ENCODE assay signal across 23 cellular contexts in genomic region chr12:119711693-119712092, GRCh38. TPM values are rescaled to one million over a fixed set of nuclear protein-coding genes. Genes with fewer than 3 reads are reported as not detected.
A peak's percentile ranks its signal among the peaks of the same experiment; 100 is the strongest.
DNase-seq lines count a peak whose midpoint lies in the region; ATAC-seq and TF ChIP-seq lines count a peak whose summit lies in the region.
"Had no signal": no experiment of that assay in that cellular context is flagged by ENCODE, and none has a peak within 500 bp of the region (broad histone marks: within the 10 kb centered on the region; RNA-seq: fewer than 3 reads in every experiment).

No MANE protein-coding gene starts in this region.

- intact Hi-C loops in Calu3 (cut with micrococcal nuclease; ENCODE audit: unreplicated experiment) (loop anchor here (2.0 kb wide), 1 partner anchor 41 kb away; no protein-coding TSS in a partner anchor), A673 (cut with micrococcal nuclease; ENCODE audit: unreplicated experiment) (no loop called here)

- H3K27me3 ChIP-seq in duodenal mucosa (ENCODE audit: control insufficient read depth in 1 of 2, insufficient read depth in 2 of 2, low read length in 2 of 2) (no peaks in the 10 kb centered on the region), A673 (replicated peaks; ENCODE audit: insufficient read depth, low read depth, low read length, poor library complexity) (no peaks in the 10 kb centered on the region), MG63 (no peaks in the 10 kb centered on the region)
- H3K27me3 ChIP-seq: BLaER1 treated with 17β-estradiol and CSF1 and Interleukin-3, amounts not matched to agents 10 nM and 100 nM had no signal

- CTCF ChIA-PET in Calu3 (lab: Charles Lee) = interaction anchor here (1.1 to 1.3 kb wide), 3 partner anchors 17 to 277 kb away, joined by 3 read pairs; partner anchors contain the start of gene BICDL1
- CTCF ChIA-PET in WTC11 (lab: Charles Lee) = interaction anchor here (1.6 kb wide), 1 partner anchor 69 kb away, joined by 6 read pairs; no protein-coding TSS in a partner anchor
- CTCF ChIA-PET in A673 (lab: Charles Lee) = no interaction called here

- peaks cover 4 to 18% of the 10 kb centered on the region in 2 donors for H3K4me1 ChIP-seq in duodenal mucosa (ENCODE audit: control insufficient read depth in 1 of 2, insufficient read depth in 2 of 2, low read length in 2 of 2)
- no peaks in the 10 kb centered on the region for H3K4me1 ChIP-seq in A673 (ENCODE audit: insufficient read depth, low read length, poor library complexity, severe bottlenecking)
- H3K4me1 ChIP-seq: HAP-1 had no signal

- DNase-seq in Calu3 (no peak), WTC11 (ENCODE audit: low spot score) (no peak), A673 (ENCODE audit: low spot score) (no peak), MG63 (no peak), NCI-H1930 (lab: John Stamatoyannopoulos, UW) (no peak), pons (ENCODE audit: low spot score) (no peak)
- DNase-seq: AML-193; CD4-positive, alpha-beta T cell; COR-L47; GOT3; Karpas-422; MV-4-11; NCI-H1105 treated with DMSO at 0.1 percent for 48 hours; NCI-H146; NCI-H526 treated with DMSO at 0.1 percent for 48 hours; SHP77 had no signal

- TF ChIP-seq CTCF in Calu3 (IDR thresholded peaks at IDR 0.05; ENCODE audit: unreplicated experiment) = no peak
- no peak for TF ChIP-seq CTCF in WTC11 (IDR thresholded peaks at IDR 0.05)
- no peak for TF ChIP-seq CTCF in nephron (IDR thresholded peaks at IDR 0.05; ENCODE audit: unreplicated experiment in 3 of 3)
- no peak for TF ChIP-seq CTCF in A673 (conservative IDR thresholded peaks at IDR 0.05; ENCODE audit: low read depth, low read length)

- H3K4me1 Mint-ChIP-seq in Calu3 (ENCODE audit: low read depth, unreplicated experiment) (peaks cover 45% of the 10 kb centered on the region), WTC11 (no peaks in the 10 kb centered on the region), nephron (peaks cover 12% of the 10 kb centered on the region)

- peaks cover 34% of the 10 kb centered on the region for H3K36me3 Mint-ChIP-seq in Calu3 (ENCODE audit: insufficient read depth, unreplicated experiment)
- peaks cover 89% of the 10 kb centered on the region for H3K36me3 Mint-ChIP-seq in WTC11
- H3K36me3 Mint-ChIP-seq in nephron (ENCODE audit: low read depth) = peaks cover 75% of the 10 kb centered on the region

- ATAC-seq in WTC11 = no peak
- ATAC-seq: GM12878 had no signal

- POLR2A ChIA-PET in WTC11 (lab: Charles Lee) (interaction anchor here (0.6 kb wide), 1 partner anchor 263 kb away, joined by 3 read pairs; no protein-coding TSS in a partner anchor), A673 (lab: Charles Lee; ENCODE audit: low non-redundant PET) (no interaction called here)

- H3K4me3 Mint-ChIP-seq in Calu3 (ENCODE audit: low read depth, unreplicated experiment) (no peak overlapping the region), WTC11 (no peak overlapping the region), nephron (no peak overlapping the region)
- H3K4me3 Mint-ChIP-seq: CD4-positive, alpha-beta T cell had no signal

- H3K36me3 ChIP-seq in duodenal mucosa (ENCODE audit: control insufficient read depth in 1 of 2, insufficient read depth in 2 of 2, low read length in 2 of 2) (peaks cover 3 to 10% of the 10 kb centered on the region in 2 donors), A673 (ENCODE audit: insufficient read depth, low read length, poor library complexity, severe bottlenecking) (peaks cover 67% of the 10 kb centered on the region), MG63 (peaks cover 45% of the 10 kb centered on the region)

- H3K27me3 Mint-ChIP-seq in Calu3 (ENCODE audit: unreplicated experiment) = no peaks in the 10 kb centered on the region
- H3K27me3 Mint-ChIP-seq in WTC11 (ENCODE audit: low read depth) = no peaks in the 10 kb centered on the region
- H3K27me3 Mint-ChIP-seq in nephron (ENCODE audit: low read depth) = no peaks in the 10 kb centered on the region
- H3K27me3 Mint-ChIP-seq: CD4-positive, alpha-beta T cell had no signal

- H3K4me3 ChIP-seq in duodenal mucosa (ENCODE audit: low read depth in 1 of 2, low read length in 2 of 2) (no peak overlapping the region), A673 (ENCODE audit: low read depth, low read length, poor library complexity, severe bottlenecking) (no peak overlapping the region), MG63 (no peak overlapping the region)
- H3K4me3 ChIP-seq: BLaER1 treated with 17β-estradiol and CSF1 and Interleukin-3, amounts not matched to agents 10 nM and 100 nM; GM12878; HAP-1 had no signal

- no peak overlapping the region for H3K9ac ChIP-seq in duodenal mucosa (ENCODE audit: low read depth in 1 of 2, low read length in 2 of 2)
- H3K9ac ChIP-seq: BLaER1 treated with 17β-estradiol and CSF1 and Interleukin-3, amounts not matched to agents 10 nM and 100 nM had no signal

- H3K9me3 Mint-ChIP-seq in Calu3 (ENCODE audit: low read depth, unreplicated experiment) (no peaks in the 10 kb centered on the region), WTC11 (peaks cover 5% of the 10 kb centered on the region), nephron (no peaks in the 10 kb centered on the region)

- BruUV-seq in Calu3 (replicated peaks; lab: Mats Ljungman, UMichigan) = no TSS peak
- no TSS peak for BruUV-seq in A673 (replicated peaks; lab: Mats Ljungman, UMichigan)

- H3K27ac ChIP-seq in duodenal mucosa (ENCODE audit: low read depth, low read length) (peak overlapping the region; percentile 33), A673 (ENCODE audit: low read depth, low read length, poor library complexity, severe bottlenecking) (no peak overlapping the region)
- H3K27ac ChIP-seq: BLaER1 treated with 17β-estradiol and CSF1 and Interleukin-3, amounts not matched to agents 10 nM and 100 nM; HL-60; RWPE1 had no signal

- H3K27ac Mint-ChIP-seq in Calu3 (ENCODE audit: unreplicated experiment) = peak overlapping the region; percentile 40
- H3K27ac Mint-ChIP-seq in WTC11 = no peak overlapping the region
- peak overlapping the region; percentile 95 to 97 (median 96) for H3K27ac Mint-ChIP-seq in nephron
- H3K27ac Mint-ChIP-seq: CD4-positive, alpha-beta T cell had no signal

- H3K9me3 ChIP-seq in duodenal mucosa (ENCODE audit: control insufficient read depth in 1 of 2, low read length in 2 of 2) = no peaks in the 10 kb centered on the region
- H3K9me3 ChIP-seq in A673 (ENCODE audit: low read depth, low read length, poor library complexity, severe bottlenecking) = no peaks in the 10 kb centered on the region
- H3K9me3 ChIP-seq in MG63 = no peaks in the 10 kb centered on the region
- H3K9me3 ChIP-seq: HAP-1 had no signal

TF ChIP-seq in WTC11, 78 proteins besides CTCF, POLR2A, EP300 and RAD21:
- TF ChIP-seq ZNF121 (CRISPR knock-in tag; IDR thresholded peaks at IDR 0.05) = peak; percentile 64; the same call in 1 of the 2 replicates
- TF ChIP-seq NFYB (CRISPR knock-in tag; conservative IDR thresholded peaks at IDR 0.05; ENCODE audit: low read depth) = no peak
- TF ChIP-seq, protein P1, sequence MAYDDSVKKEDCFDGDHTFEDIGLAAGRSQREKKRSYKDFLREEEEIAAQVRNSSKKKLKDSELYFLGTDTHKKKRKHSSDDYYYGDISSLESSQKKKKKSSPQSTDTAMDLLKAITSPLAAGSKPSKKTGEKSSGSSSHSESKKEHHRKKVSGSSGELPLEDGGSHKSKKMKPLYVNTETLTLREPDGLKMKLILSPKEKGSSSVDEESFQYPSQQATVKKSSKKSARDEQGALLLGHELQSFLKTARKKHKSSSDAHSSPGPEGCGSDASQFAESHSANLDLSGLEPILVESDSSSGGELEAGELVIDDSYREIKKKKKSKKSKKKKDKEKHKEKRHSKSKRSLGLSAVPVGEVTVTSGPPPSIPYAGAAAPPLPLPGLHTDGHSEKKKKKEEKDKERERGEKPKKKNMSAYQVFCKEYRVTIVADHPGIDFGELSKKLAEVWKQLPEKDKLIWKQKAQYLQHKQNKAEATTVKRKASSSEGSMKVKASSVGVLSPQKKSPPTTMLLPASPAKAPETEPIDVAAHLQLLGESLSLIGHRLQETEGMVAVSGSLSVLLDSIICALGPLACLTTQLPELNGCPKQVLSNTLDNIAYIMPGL (CRISPR knock-in tag; IDR thresholded peaks at IDR 0.05) = no peak

RNA-seq across cellular contexts. Expression of gene PRKAB1, which starts 43.8 kb away (rescaled TPM):
- total RNA-seq in Calu3 (2022) (73.5 and 82.7 TPM in 2 replicates), WTC11 (2021) (26.2 to 32.3 TPM (median 26.4 TPM) in 3 replicates), A673 (2021) (33.7 and 34.1 TPM in 2 replicates)
- 12.0 and 30.8 TPM in 2 replicates for total RNA-seq in MG63 (2014; rRNA removed; shearing (Covaris generic); ENCODE audit: low replicate concordance)
